In genomic region chr13:24097064-24097463, GRCh38 we compare ENCODE assay signal across 8 cellular contexts.
A peak's percentile ranks its signal among the peaks of the same experiment; 100 is the strongest.
DNase-seq lines count a peak whose midpoint lies in the region; ATAC-seq and TF ChIP-seq lines count a peak whose summit lies in the region.

No MANE protein-coding gene starts in this region.

- H3K27ac ChIP-seq in BLaER1 treated with 17β-estradiol and CSF1 and Interleukin-3, amounts not matched to agents 10 nM and 100 nM, result no peak overlapping the region
- H3K27ac ChIP-seq in right lobe of liver, result peak overlapping the region in 1 of 3 donors; percentile 43

- peak overlapping the region; percentile 1 to 57 (median 39); a peak in 17 of 22 replicates for H3K4me2 ChIP-seq in BLaER1 treated with 17β-estradiol and CSF1 and Interleukin-3, amounts not matched to agents 10 nM and 100 nM

- intact Hi-C loops in right lobe of liver (cut with DNase I), result no loop called here

- H3K9ac ChIP-seq in BLaER1 treated with 17β-estradiol and CSF1 and Interleukin-3, amounts not matched to agents 10 nM and 100 nM, result no peak overlapping the region

- H3K27me3 ChIP-seq in BLaER1 treated with 17β-estradiol and CSF1 and Interleukin-3, amounts not matched to agents 10 nM and 100 nM, result no peaks in the 10 kb centered on the region
- no peaks in the 10 kb centered on the region for H3K27me3 ChIP-seq in right lobe of liver
- H3K27me3 ChIP-seq in BE2C, result no peaks in the 10 kb centered on the region

- CTCF ChIA-PET in HEK293T (lab: Yijun Ruan, JAX), result no interaction called here

- ATAC-seq in HG02759 (IDR thresholded peaks at IDR 0.05; ENCODE audit: unreplicated experiment) (peak; percentile 67), right lobe of liver (peak in 3 of 4 donors; percentile 33 to 89 (median 88)), HG03097 (IDR thresholded peaks at IDR 0.05; ENCODE audit: low FRiP score, unreplicated experiment) (no peak)

- DNase-seq in activated CD4-positive, alpha-beta T cell treated with anti-CD3 and anti-CD28 coated beads, Interleukin-2, amount 50 U/mL, for 48 hours, result peak; percentile 46 to 63
- no peak for DNase-seq in right lobe of liver
- DNase-seq in BE2C, result no peak
- no peak for DNase-seq in HEK293T (ENCODE audit: extremely low spot score)
- DNase-seq in NCI-H1092 treated with DMSO at 0.1 percent for 48 hours (lab: John Stamatoyannopoulos, UW), result no peak

- no peak for TF ChIP-seq CTCF in right lobe of liver (IDR thresholded peaks at IDR 0.05)
- TF ChIP-seq CTCF in BE2C (IDR thresholded peaks at IDR 0.05; ENCODE audit: low read depth, low read length), result no peak

- POLR2A ChIA-PET in HEK293T (lab: Yijun Ruan, JAX), result no interaction called here

- peaks cover 13 to 24% (median 18%) of the 10 kb centered on the region in 10 experiments for H3K4me1 ChIP-seq in BLaER1 treated with 17β-estradiol and CSF1 and Interleukin-3, amounts not matched to agents 10 nM and 100 nM
- H3K4me1 ChIP-seq in right lobe of liver (no peaks in the 10 kb centered on the region), BE2C (no peaks in the 10 kb centered on the region)

- H3K36me3 ChIP-seq in BLaER1 treated with 17β-estradiol and CSF1 and Interleukin-3, amounts not matched to agents 10 nM and 100 nM, result no peaks in the 10 kb centered on the region
- H3K36me3 ChIP-seq in right lobe of liver, result no peaks in the 10 kb centered on the region
- no peaks in the 10 kb centered on the region for H3K36me3 ChIP-seq in BE2C

- TF ChIP-seq POLR2A in right lobe of liver (IDR thresholded peaks at IDR 0.05), result no peak

- 71% methylated on average over 4 of the region's 4 CpGs for WGBS in right lobe of liver (ENCODE audit: insufficient coverage, low coverage, low lambda C conversion rate, missing lambda C conversion rate)

- no peaks in the 10 kb centered on the region for H4K20me1 ChIP-seq in BLaER1 treated with 17β-estradiol and CSF1 and Interleukin-3, amounts not matched to agents 10 nM and 100 nM

- no peak overlapping the region for H3K4me3 ChIP-seq in BLaER1 treated with 17β-estradiol and CSF1 and Interleukin-3, amounts not matched to agents 10 nM and 100 nM
- H3K4me3 ChIP-seq in right lobe of liver (no peak overlapping the region), BE2C (ENCODE audit: low read depth, low read length) (no peak overlapping the region)

- H3K9me3 ChIP-seq in BLaER1 treated with 17β-estradiol and CSF1 and Interleukin-3, amounts not matched to agents 10 nM and 100 nM (replicated peaks in 1 of 11), result peaks cover 0 to 25% (median 12%) of the 10 kb centered on the region in 11 experiments; a peak in 14 of 22 replicates
- no peaks in the 10 kb centered on the region for H3K9me3 ChIP-seq in right lobe of liver
- no peaks in the 10 kb centered on the region for H3K9me3 ChIP-seq in BE2C

TF ChIP-seq in HEK293T, 16 proteins besides CTCF, POLR2A, EP300 and RAD21:
- TF ChIP-seq ELF4 (IDR thresholded peaks at IDR 0.05), result no peak
- no peak for TF ChIP-seq ARNT (IDR thresholded peaks at IDR 0.05)
- TF ChIP-seq SUZ12 (IDR thresholded peaks at IDR 0.05), result no peak
- TF ChIP-seq ZNF384 (IDR thresholded peaks at IDR 0.05), result no peak
- TF ChIP-seq TARDBP (IDR thresholded peaks at IDR 0.05), result no peak
- TF ChIP-seq LEF1 (IDR thresholded peaks at IDR 0.05; ENCODE audit: borderline replicate concordance), result no peak
- TF ChIP-seq SP1 (IDR thresholded peaks at IDR 0.05), result no peak
- no peak for TF ChIP-seq HDGF (IDR thresholded peaks at IDR 0.05; ENCODE audit: borderline replicate concordance)
- TF ChIP-seq CTBP1 (IDR thresholded peaks at IDR 0.05; ENCODE audit: borderline replicate concordance), result no peak
- no peak for TF ChIP-seq FOXA1 (IDR thresholded peaks at IDR 0.05)
- TF ChIP-seq, protein P1, sequence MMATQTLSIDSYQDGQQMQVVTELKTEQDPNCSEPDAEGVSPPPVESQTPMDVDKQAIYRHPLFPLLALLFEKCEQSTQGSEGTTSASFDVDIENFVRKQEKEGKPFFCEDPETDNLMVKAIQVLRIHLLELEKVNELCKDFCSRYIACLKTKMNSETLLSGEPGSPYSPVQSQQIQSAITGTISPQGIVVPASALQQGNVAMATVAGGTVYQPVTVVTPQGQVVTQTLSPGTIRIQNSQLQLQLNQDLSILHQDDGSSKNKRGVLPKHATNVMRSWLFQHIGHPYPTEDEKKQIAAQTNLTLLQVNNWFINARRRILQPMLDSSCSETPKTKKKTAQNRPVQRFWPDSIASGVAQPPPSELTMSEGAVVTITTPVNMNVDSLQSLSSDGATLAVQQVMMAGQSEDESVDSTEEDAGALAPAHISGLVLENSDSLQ (IDR thresholded peaks at IDR 0.05), result no peak
- TF ChIP-seq FOXK2 (IDR thresholded peaks at IDR 0.05), result no peak
- TF ChIP-seq BHLHE40 (IDR thresholded peaks at IDR 0.05; ENCODE audit: borderline replicate concordance), result no peak
- TF ChIP-seq FOXM1 (IDR thresholded peaks at IDR 0.05; ENCODE audit: borderline replicate concordance), result no peak
- TF ChIP-seq NFRKB (IDR thresholded peaks at IDR 0.05), result no peak
- no peak for TF ChIP-seq L3MBTL2 (conservative IDR thresholded peaks at IDR 0.05)

Comparison
In these comparisons a context has a peak if more than half of its experiments do, and no peak if none do; other contexts are left out.
1. DNase-seq: peak in activated CD4-positive, alpha-beta T cell treated with anti-CD3 and anti-CD28 coated beads, Interleukin-2, amount 50 U/mL, for 48 hours (2 of 2); none in right lobe of liver (0 of 3), BE2C (single experiment), HEK293T (single experiment) and NCI-H1092 treated with DMSO at 0.1 percent for 48 hours (single experiment).